20 cellular contexts compared by ENCODE assay signal in genomic region chr2:236818281-236819045, GRCh38.
"Had no signal": no experiment of that assay in that cellular context is flagged by ENCODE, and none has a peak within 500 bp of the region (broad histone marks: within the 10 kb centered on the region; RNA-seq: fewer than 3 reads in every experiment).

No MANE protein-coding gene starts in this region.

- H3K4me1 Mint-ChIP-seq: activated CD4-positive, alpha-beta T cell treated with anti-CD3 and anti-CD28 coated beads, Interleukin-2, amount 10 ng/mL, durations not matched to agents 24 days and 14 days; activated naive CD4-positive, alpha-beta T cell treated with anti-CD3 and anti-CD28 coated beads, Interleukin-2, amount 50 U/mL, for 24 hours; stimulated activated effector memory CD8-positive, alpha-beta T cell treated with anti-CD3 and anti-CD28 coated beads, Interleukin-12 subunit alpha, Interleukin-12 subunit beta, amount 100 ng/mL, for 72 hours had no signal

- DNase-seq: activated CD4-positive, alpha-beta T cell treated with anti-CD3 and anti-CD28 coated beads, Interleukin-2, amount 10 ng/mL, durations not matched to agents 24 days and 14 days; activated CD8-positive, alpha-beta memory T cell treated with anti-CD3 and anti-CD28 coated beads, Interleukin-2, amount 50 U/mL, for 48 hours; activated CD8-positive, alpha-beta T cell treated with anti-CD3 and anti-CD28 coated beads, Interleukin-2, amount 10 ng/mL, durations not matched to agents 7 days and 5 days; activated effector memory CD4-positive, alpha-beta T cell treated with anti-CD3 and anti-CD28 coated beads, Interleukin-2, amount 50 U/mL, for 16 hours; activated T-cell treated with anti-CD3 and anti-CD28 coated beads, Interleukin-2, amount 50 U/mL, for 48 hours; adrenal gland; erythroblast; foreskin melanocyte; hypothalamus; occipital lobe; sigmoid colon; stimulated activated CD4-positive, alpha-beta T cell treated with anti-CD3 and anti-CD28 coated beads, Interleukin-4, amount 100 ng/mL, for 24 hours; stomach; upper lobe of right lung had no signal

- H3K9me3 Mint-ChIP-seq: activated CD4-positive, alpha-beta T cell treated with anti-CD3 and anti-CD28 coated beads, Interleukin-2, amount 10 ng/mL, durations not matched to agents 24 days and 14 days; activated naive CD4-positive, alpha-beta T cell treated with anti-CD3 and anti-CD28 coated beads, Interleukin-2, amount 50 U/mL, for 24 hours; stimulated activated effector memory CD8-positive, alpha-beta T cell treated with anti-CD3 and anti-CD28 coated beads, Interleukin-12 subunit alpha, Interleukin-12 subunit beta, amount 100 ng/mL, for 72 hours; T-helper 2 cell treated with Interferon-gamma antibody and Interleukin-4, amounts not matched to agents 5 μg/mL and 100 μg/mL, for 36 hours had no signal

- H3K4me3 ChIP-seq: adrenal gland, sigmoid colon, stomach, upper lobe of right lung had no signal

- H3K4me3 Mint-ChIP-seq: activated CD4-positive, alpha-beta T cell treated with anti-CD3 and anti-CD28 coated beads, Interleukin-2, amount 10 ng/mL, durations not matched to agents 24 days and 14 days; activated CD8-positive, alpha-beta T cell treated with anti-CD3 and anti-CD28 coated beads, Interleukin-2, amount 10 ng/mL, durations not matched to agents 7 days and 5 days; activated naive CD4-positive, alpha-beta T cell treated with anti-CD3 and anti-CD28 coated beads, Interleukin-2, amount 50 U/mL, for 24 hours; mesothelial cell of epicardium; natural killer cell treated with Interleukin-12 subunit alpha and Interleukin-12 subunit beta and Interleukin-15 and Interleukin-18, amount 100 ng/mL, for 72 hours; stimulated activated effector memory CD8-positive, alpha-beta T cell treated with anti-CD3 and anti-CD28 coated beads, Interleukin-12 subunit alpha, Interleukin-12 subunit beta, amount 100 ng/mL, for 72 hours; T-helper 2 cell treated with Interferon-gamma antibody and Interleukin-4, amounts not matched to agents 5 μg/mL and 100 μg/mL, for 36 hours had no signal

- H3K36me3 ChIP-seq: adrenal gland, sigmoid colon, stomach, upper lobe of right lung had no signal

- H3K27me3 Mint-ChIP-seq: activated CD4-positive, alpha-beta T cell treated with anti-CD3 and anti-CD28 coated beads, Interleukin-2, amount 10 ng/mL, durations not matched to agents 24 days and 14 days had no signal

- H3K27me3 ChIP-seq: adrenal gland, sigmoid colon, upper lobe of right lung had no signal

- H3K4me1 ChIP-seq: adrenal gland, sigmoid colon, upper lobe of right lung had no signal

- H3K27ac ChIP-seq: adrenal gland, sigmoid colon, stomach, upper lobe of right lung had no signal

- H3K9me3 ChIP-seq: adrenal gland, upper lobe of right lung had no signal

- H3K27ac Mint-ChIP-seq: activated CD4-positive, alpha-beta T cell treated with anti-CD3 and anti-CD28 coated beads, Interleukin-2, amount 10 ng/mL, durations not matched to agents 24 days and 14 days; activated CD8-positive, alpha-beta T cell treated with anti-CD3 and anti-CD28 coated beads, Interleukin-2, amount 10 ng/mL, durations not matched to agents 7 days and 5 days; activated naive CD4-positive, alpha-beta T cell treated with anti-CD3 and anti-CD28 coated beads, Interleukin-2, amount 50 U/mL, for 24 hours; mesothelial cell of epicardium; natural killer cell treated with Interleukin-12 subunit alpha and Interleukin-12 subunit beta and Interleukin-15 and Interleukin-18, amount 100 ng/mL, for 72 hours; stimulated activated effector memory CD8-positive, alpha-beta T cell treated with anti-CD3 and anti-CD28 coated beads, Interleukin-12 subunit alpha, Interleukin-12 subunit beta, amount 100 ng/mL, for 72 hours; T-helper 2 cell treated with Interferon-gamma antibody and Interleukin-4, amounts not matched to agents 5 μg/mL and 100 μg/mL, for 36 hours had no signal

- H3K36me3 Mint-ChIP-seq: activated naive CD4-positive, alpha-beta T cell treated with anti-CD3 and anti-CD28 coated beads, Interleukin-2, amount 50 U/mL, for 24 hours; mesothelial cell of epicardium; natural killer cell treated with Interleukin-12 subunit alpha and Interleukin-12 subunit beta and Interleukin-15 and Interleukin-18, amount 100 ng/mL, for 72 hours; stimulated activated effector memory CD8-positive, alpha-beta T cell treated with anti-CD3 and anti-CD28 coated beads, Interleukin-12 subunit alpha, Interleukin-12 subunit beta, amount 100 ng/mL, for 72 hours had no signal

- ATAC-seq: activated CD8-positive, alpha-beta T cell treated with anti-CD3 and anti-CD28 coated beads, Interleukin-2, amount 10 ng/mL, durations not matched to agents 7 days and 5 days; left lobe of liver; stimulated activated effector memory CD8-positive, alpha-beta T cell treated with anti-CD3 and anti-CD28 coated beads, Interleukin-12 subunit alpha, Interleukin-12 subunit beta, amount 100 ng/mL, for 72 hours; upper lobe of right lung had no signal
